ENCODE assay signal across 16 cellular contexts in genomic region chr4:94562285-94562684, GRCh38.
DNase-seq lines count a peak whose midpoint lies in the region; ATAC-seq and TF ChIP-seq lines count a peak whose summit lies in the region.
"Had no signal": no experiment of that assay in that cellular context is flagged by ENCODE, and none has a peak within 500 bp of the region (broad histone marks: within the 10 kb centered on the region; RNA-seq: fewer than 3 reads in every experiment).

No MANE protein-coding gene starts in this region.

- H3K27ac ChIP-seq in heart left ventricle = peak overlapping the region in 11 of 12 donors; percentile 29 to 76 (median 50)
- H3K27ac ChIP-seq in osteoblast (ENCODE audit: low read depth, low read length) = peak overlapping the region; percentile 19
- peak overlapping the region; percentile 62 to 64 for H3K27ac ChIP-seq in uterus
- H3K27ac ChIP-seq: RWPE1, SK-N-MC had no signal

- TF ChIP-seq POLR2A in heart left ventricle (IDR thresholded peaks at IDR 0.05) = no peak
- TF ChIP-seq POLR2A in uterus (IDR thresholded peaks at IDR 0.05) = no peak

- DNase-seq in heart left ventricle = no peak
- DNase-seq in cardiac septum (ENCODE audit: low spot score) = no peak
- DNase-seq in chondrocyte (ENCODE audit: low spot score) = no peak
- DNase-seq in osteoblast (ENCODE audit: insufficient read length, low spot score, missing footprints) = no peak
- DNase-seq in uterus = no peak
- no peak for DNase-seq in Kasumi-1 (lab: John Stamatoyannopoulos, UW)
- DNase-seq: C1 segment of cervical spinal cord, DMS153, NCI-H1436, NCI-H2081, NCI-H345 had no signal

- TF ChIP-seq CTCF in heart left ventricle (IDR thresholded peaks at IDR 0.05) (no peak), chondrocyte (IDR thresholded peaks at IDR 0.05) (no peak), osteoblast (IDR thresholded peaks at IDR 0.05; ENCODE audit: extremely low read depth, low read depth, low read length) (no peak), uterus (IDR thresholded peaks at IDR 0.05) (no peak)

- peaks cover 81% of the 10 kb centered on the region for H3K79me2 ChIP-seq in osteoblast (ENCODE audit: insufficient read depth, low read length)

- H3K4me3 ChIP-seq in heart left ventricle (no peak overlapping the region), osteoblast (ENCODE audit: insufficient read depth, low read length) (no peak overlapping the region), uterus (no peak overlapping the region)
- H3K4me3 ChIP-seq: HAP-1, SK-N-MC had no signal

- peaks cover 2% of the 10 kb centered on the region for H3K36me3 Mint-ChIP-seq in chondrocyte (ENCODE audit: low read depth)
- no peaks in the 10 kb centered on the region for H3K36me3 Mint-ChIP-seq in stimulated activated memory B cell treated with anti-CD40 and anti-IgM and Interleukin-4, amounts not matched to agents 10 μg/mL and 1 μg/mL and 100 μg/mL, for 72 hours

- WGBS in heart left ventricle, 4 donors = 53 to 62% (median 57%) methylated on average over 1 of the region's 1 CpG

- H3K4me1 Mint-ChIP-seq in chondrocyte (ENCODE audit: low read depth) = peaks cover 80% of the 10 kb centered on the region
- H3K4me1 Mint-ChIP-seq in stimulated activated memory B cell treated with anti-CD40 and anti-IgM and Interleukin-4, amounts not matched to agents 10 μg/mL and 1 μg/mL and 100 μg/mL, for 72 hours = no peaks in the 10 kb centered on the region

- H4K20me1 ChIP-seq in osteoblast (ENCODE audit: insufficient read depth, low read length) = peaks cover 16% of the 10 kb centered on the region

- ATAC-seq in heart left ventricle (no peak), GM18502 (IDR thresholded peaks at IDR 0.05; ENCODE audit: poor library complexity, unreplicated experiment) (no peak)
- ATAC-seq in stimulated activated memory B cell treated with anti-CD40 and anti-IgM and Interleukin-4, amounts not matched to agents 10 μg/mL and 1 μg/mL and 100 μg/mL, for 72 hours = no peak

- no peaks in the 10 kb centered on the region for H3K27me3 Mint-ChIP-seq in chondrocyte (ENCODE audit: low read depth)
- H3K27me3 Mint-ChIP-seq in stimulated activated memory B cell treated with anti-CD40 and anti-IgM and Interleukin-4, amounts not matched to agents 10 μg/mL and 1 μg/mL and 100 μg/mL, for 72 hours = no peaks in the 10 kb centered on the region

- H3K4me1 ChIP-seq in heart left ventricle (peaks cover 6 to 83% (median 63%) of the 10 kb centered on the region in 12 donors), osteoblast (ENCODE audit: insufficient read depth, low read length) (peaks cover 51% of the 10 kb centered on the region), uterus (peaks cover 0 to 16% of the 10 kb centered on the region in 2 donors)

- H2AFZ ChIP-seq in osteoblast (ENCODE audit: low read length) = no peak overlapping the region

- no peaks in the 10 kb centered on the region for H3K36me3 ChIP-seq in heart left ventricle
- peaks cover 3% of the 10 kb centered on the region for H3K36me3 ChIP-seq in osteoblast (ENCODE audit: insufficient read depth, low read length)
- no peaks in the 10 kb centered on the region for H3K36me3 ChIP-seq in uterus
- H3K36me3 ChIP-seq: HAP-1 had no signal

- H3K4me3 Mint-ChIP-seq in chondrocyte (ENCODE audit: unreplicated experiment) = no peak overlapping the region
- no peak overlapping the region for H3K4me3 Mint-ChIP-seq in stimulated activated memory B cell treated with anti-CD40 and anti-IgM and Interleukin-4, amounts not matched to agents 10 μg/mL and 1 μg/mL and 100 μg/mL, for 72 hours

- H3K4me2 ChIP-seq in osteoblast (ENCODE audit: insufficient read depth, low read length) = peak overlapping the region; percentile 47

- H3K27ac Mint-ChIP-seq in chondrocyte (ENCODE audit: unreplicated experiment) = peak overlapping the region; percentile 73
- H3K27ac Mint-ChIP-seq in stimulated activated memory B cell treated with anti-CD40 and anti-IgM and Interleukin-4, amounts not matched to agents 10 μg/mL and 1 μg/mL and 100 μg/mL, for 72 hours = no peak overlapping the region

- H3K9me3 ChIP-seq in heart left ventricle (no peaks in the 10 kb centered on the region), osteoblast (ENCODE audit: low read depth, low read length) (no peaks in the 10 kb centered on the region), uterus (no peaks in the 10 kb centered on the region)
- H3K9me3 ChIP-seq: HAP-1 had no signal

- H3K27me3 ChIP-seq in heart left ventricle (no peaks in the 10 kb centered on the region), osteoblast (ENCODE audit: insufficient read depth, low read length) (no peaks in the 10 kb centered on the region), uterus (no peaks in the 10 kb centered on the region)

- peaks cover 3% of the 10 kb centered on the region for H3K9me3 Mint-ChIP-seq in chondrocyte (ENCODE audit: low read depth)
- H3K9me3 Mint-ChIP-seq in stimulated activated memory B cell treated with anti-CD40 and anti-IgM and Interleukin-4, amounts not matched to agents 10 μg/mL and 1 μg/mL and 100 μg/mL, for 72 hours = no peaks in the 10 kb centered on the region

- intact Hi-C loops in heart left ventricle (cut with DNase I) = loop anchor here in 1 of 10 donors (10.0 kb wide), 1 partner anchor 107 kb away; the partner anchor contains the start of gene PDLIM5
- intact Hi-C loops in cardiac septum (cut with DNase I) = loop anchor here (5.0 kb wide), 1 partner anchor 110 kb away; the partner anchor contains the start of gene PDLIM5
- intact Hi-C loops in uterus (cut with DNase I; ENCODE audit: low total_unique reads) = no loop called here
